10 cellular contexts compared by ENCODE assay signal in the genomic region with DNA sequence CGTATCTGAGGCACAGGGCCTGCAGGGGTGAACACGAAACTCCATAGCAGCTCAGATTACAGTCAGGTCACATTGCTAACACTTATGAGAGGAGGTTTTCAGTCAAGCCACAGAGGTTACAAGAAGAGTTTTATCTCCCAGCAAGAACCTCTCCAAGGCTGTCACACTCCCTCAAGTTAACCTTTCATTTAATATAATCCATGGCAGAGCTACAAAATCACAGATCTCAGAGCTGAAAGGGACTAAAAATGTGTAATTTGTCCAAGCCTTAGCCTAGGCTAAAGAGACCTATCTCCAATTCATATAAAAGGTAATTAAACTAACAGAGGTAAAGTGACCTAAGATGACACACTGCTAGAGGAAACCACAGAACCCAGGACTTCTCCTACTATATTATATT. TPM values are rescaled to one million over a fixed set of nuclear protein-coding genes. Genes with fewer than 3 reads are reported as not detected.
DNase-seq lines count a peak whose midpoint lies in the region; ATAC-seq, FAIRE-seq and TF ChIP-seq lines count a peak whose summit lies in the region.
"Had no signal": no experiment of that assay in that cellular context is flagged by ENCODE, and none has a peak within 500 bp of the region (broad histone marks: within the 10 kb centered on the region; RNA-seq: fewer than 3 reads in every experiment).

No MANE protein-coding gene starts in this region.

- no peak for TF ChIP-seq POLR2A in GM12878 (IDR thresholded peaks at IDR 0.05; ENCODE audit: low read depth, low read length)
- TF ChIP-seq POLR2A in gastrocnemius medialis (IDR thresholded peaks at IDR 0.05), result no peak

- no peak for DNase-seq in activated CD4-positive, alpha-beta T cell treated with anti-CD3 and anti-CD28 coated beads for 36 hours
- no peak for DNase-seq in activated CD4-positive, alpha-beta T cell treated with anti-CD3 and anti-CD28 coated beads, Interleukin-2, amount 10 ng/mL, durations not matched to agents 24 days and 14 days
- peak; percentile 2 for DNase-seq in NCI-H187 treated with DMSO at 0.1 percent for 48 hours (lab: John Stamatoyannopoulos, UW)
- peak; percentile 13 for DNase-seq in GM12878 (ENCODE audit: low read depth, low spot score)
- peak in 1 of 2 donors; percentile 24 for DNase-seq in gastrocnemius medialis
- DNase-seq in COR-L47 (lab: John Stamatoyannopoulos, UW), result no peak
- no peak for DNase-seq in NOMO-1 treated with dmso at 0.1 percent for 144 hours (lab: John Stamatoyannopoulos, UW; ENCODE audit: unreplicated experiment)
- DNase-seq: head of caudate nucleus had no signal

- H3K27ac ChIP-seq in GM12878 (ENCODE audit: control insufficient read depth, insufficient read depth) (no peak overlapping the region), gastrocnemius medialis (peak overlapping the region; percentile 13 to 48 (median 38))

- H3K4me3 ChIP-seq in GM12878 (no peak overlapping the region), gastrocnemius medialis (no peak overlapping the region)

- no peaks in the 10 kb centered on the region; a peak in 1 of 4 replicates for H3K36me3 ChIP-seq in GM12878 (ENCODE audit: control insufficient read depth in 2 of 2, insufficient read depth in 2 of 2, low read length in 1 of 2)
- H3K36me3 ChIP-seq in gastrocnemius medialis, result no peaks in the 10 kb centered on the region

- TF ChIP-seq RAD21 in GM12878 (IDR thresholded peaks at IDR 0.05; ENCODE audit: insufficient read depth, low read depth, low read length), result no peak

- no peaks in the 10 kb centered on the region for H4K20me1 ChIP-seq in GM12878 (ENCODE audit: control insufficient read depth, insufficient read depth)

- RAD21 ChIA-PET in GM12878 (lab: Charles Lee; ENCODE audit: unreplicated experiment), result interaction anchor here (0.7 to 7.3 kb wide), 14 partner anchors 8 to 320 kb away, joined by 3 to 115 read pairs (median 5); a partner anchor contains a TSS

- in situ Hi-C loops in GM12878 (cut with MboI), result no loop called here
- in situ Hi-C loops in gastrocnemius medialis (cut with MboI; ENCODE audit: low sequenced_read_pairs in 4 of 4), result no loop called here

- CTCF ChIA-PET in activated CD4-positive, alpha-beta T cell treated with anti-CD3 and anti-CD28 coated beads for 36 hours (lab: Charles Lee), result interaction anchor here (1.5 to 1.6 kb wide), 2 partner anchors 9 to 76 kb away, joined by 4 to 5 read pairs; no protein-coding TSS in a partner anchor
- CTCF ChIA-PET in GM12878 (lab: Yijun Ruan, JAX), result interaction anchor here (1.0 to 3.1 kb wide), 8 partner anchors 9 to 149 kb away, joined by 3 to 14 read pairs (median 8); no protein-coding TSS in a partner anchor

- H3K4me2 ChIP-seq in GM12878 (ENCODE audit: control insufficient read depth, insufficient read depth), result no peak overlapping the region

- H3K27me3 ChIP-seq in GM12878 (replicated peaks in 1 of 2; ENCODE audit: control insufficient read depth in 2 of 2, insufficient read depth in 2 of 2, low read length in 1 of 2) (no peaks in the 10 kb centered on the region), gastrocnemius medialis (no peaks in the 10 kb centered on the region)

- WGBS in GM12878 (ENCODE audit: insufficient coverage, insufficient replicate concordance, low lambda C conversion rate, missing lambda C conversion rate), result 92% methylated on average over 2 of the region's 2 CpGs

- BruUV-seq in GM12878 (replicated peaks; lab: Mats Ljungman, UMichigan), result no TSS peak

- H3K27ac Mint-ChIP-seq in activated CD4-positive, alpha-beta T cell treated with anti-CD3 and anti-CD28 coated beads for 36 hours, result no peak overlapping the region
- no peak overlapping the region for H3K27ac Mint-ChIP-seq in activated CD4-positive, alpha-beta T cell treated with anti-CD3 and anti-CD28 coated beads, Interleukin-2, amount 10 ng/mL, durations not matched to agents 24 days and 14 days

- POLR2A ChIA-PET in activated CD4-positive, alpha-beta T cell treated with anti-CD3 and anti-CD28 coated beads for 36 hours (lab: Charles Lee), result no interaction called here
- POLR2A ChIA-PET in GM12878 (lab: Charles Lee), result interaction anchor here (0.7 to 2.0 kb wide), 5 partner anchors 27 to 99 kb away, joined by 3 to 12 read pairs (median 4); a partner anchor contains a TSS

- H3K9ac ChIP-seq in GM12878 (ENCODE audit: control insufficient read depth, insufficient read depth, low read length), result no peak overlapping the region

- no peak; a peak in 1 of 4 replicates for TF ChIP-seq EP300 in GM12878 (IDR thresholded peaks at IDR 0.05; ENCODE audit: borderline replicate concordance in 1 of 2, control insufficient read depth in 1 of 2, low read depth in 2 of 2, low read length in 2 of 2)

- H3K4me1 ChIP-seq in GM12878 (ENCODE audit: control insufficient read depth, insufficient read depth, low read length) (0 out of 2 replicates have a peak, but pooled peaks cover 3% of the 10 kb centered on the region), gastrocnemius medialis (peaks cover 27 to 29% of the 10 kb centered on the region in 2 donors)

- no peaks in the 10 kb centered on the region for H3K27me3 Mint-ChIP-seq in activated CD4-positive, alpha-beta T cell treated with anti-CD3 and anti-CD28 coated beads for 36 hours
- H3K27me3 Mint-ChIP-seq in activated CD4-positive, alpha-beta T cell treated with anti-CD3 and anti-CD28 coated beads, Interleukin-2, amount 10 ng/mL, durations not matched to agents 24 days and 14 days, result no peaks in the 10 kb centered on the region

- H3K4me3 Mint-ChIP-seq in activated CD4-positive, alpha-beta T cell treated with anti-CD3 and anti-CD28 coated beads for 36 hours, result no peak overlapping the region
- no peak overlapping the region for H3K4me3 Mint-ChIP-seq in activated CD4-positive, alpha-beta T cell treated with anti-CD3 and anti-CD28 coated beads, Interleukin-2, amount 10 ng/mL, durations not matched to agents 24 days and 14 days

- no peak for FAIRE-seq in GM12878 (lab: Jason Lieb, UNC)

- intact Hi-C loops in activated CD4-positive, alpha-beta T cell treated with anti-CD3 and anti-CD28 coated beads for 36 hours (cut with DNase I, micrococcal nuclease), result loop anchor here in 1 of 2 experiments (5.0 kb wide), 1 partner anchor 34 kb away; no protein-coding TSS in a partner anchor
- intact Hi-C loops in activated CD4-positive, alpha-beta T cell treated with anti-CD3 and anti-CD28 coated beads, Interleukin-2, amount 10 ng/mL, durations not matched to agents 24 days and 14 days (cut with micrococcal nuclease), result loop anchor here (5.0 kb wide), 2 partner anchors 36 to 59 kb away; a partner anchor contains a TSS
- intact Hi-C loops in GM12878 (cut with micrococcal nuclease; ENCODE audit: unreplicated experiment), result no loop called here
- intact Hi-C loops in gastrocnemius medialis (cut with DNase I; ENCODE audit: low total_unique reads), result loop anchor here (10.0 kb wide), 1 partner anchor 57 kb away; a partner anchor contains a TSS

- SMC1A ChIA-PET in GM12878 (lab: Charles Lee; ENCODE audit: uncharacterized antibody, unreplicated experiment), result interaction anchor here (0.7 to 6.1 kb wide), 19 partner anchors 10 to 469 kb away, joined by 3 to 109 read pairs (median 4); a partner anchor contains a TSS

- TF ChIP-seq CTCF in GM12878 (IDR thresholded peaks at IDR 0.05 in 2 of 3, conservative IDR thresholded peaks at IDR 0.05 in 1 of 3; ENCODE audit: control insufficient read depth in 2 of 3, extremely low read depth in 1 of 3, insufficient read depth in 1 of 3, low read depth in 3 of 3, low read length in 3 of 3) (no peak), gastrocnemius medialis (IDR thresholded peaks at IDR 0.05 in 4 of 5, conservative IDR thresholded peaks at IDR 0.05 in 1 of 5) (no peak)

- H3K36me3 Mint-ChIP-seq in activated CD4-positive, alpha-beta T cell treated with anti-CD3 and anti-CD28 coated beads for 36 hours (ENCODE audit: low read depth), result no peaks in the 10 kb centered on the region
- no peaks in the 10 kb centered on the region for H3K36me3 Mint-ChIP-seq in activated CD4-positive, alpha-beta T cell treated with anti-CD3 and anti-CD28 coated beads, Interleukin-2, amount 10 ng/mL, durations not matched to agents 24 days and 14 days (ENCODE audit: low read depth)

- H3K79me2 ChIP-seq in GM12878 (ENCODE audit: control insufficient read depth, insufficient read depth, low read length), result no peaks in the 10 kb centered on the region

- no peak overlapping the region for H2AFZ ChIP-seq in GM12878 (ENCODE audit: control insufficient read depth, low read depth, low read length)

- H3K4me1 Mint-ChIP-seq in activated CD4-positive, alpha-beta T cell treated with anti-CD3 and anti-CD28 coated beads for 36 hours, result peaks cover 18% of the 10 kb centered on the region
- peaks cover 14% of the 10 kb centered on the region for H3K4me1 Mint-ChIP-seq in activated CD4-positive, alpha-beta T cell treated with anti-CD3 and anti-CD28 coated beads, Interleukin-2, amount 10 ng/mL, durations not matched to agents 24 days and 14 days

- ATAC-seq in activated CD4-positive, alpha-beta T cell treated with anti-CD3 and anti-CD28 coated beads for 36 hours, result peak; percentile 24
- ATAC-seq in GM12878 (peak; percentile 87), gastrocnemius medialis (peak; percentile 93 to 96), HG03521 (IDR thresholded peaks at IDR 0.05; ENCODE audit: unreplicated experiment) (no peak)

- no peaks in the 10 kb centered on the region for H3K9me3 ChIP-seq in GM12878 (replicated peaks; ENCODE audit: control insufficient read depth, insufficient read depth, low read length)
- no peaks in the 10 kb centered on the region for H3K9me3 ChIP-seq in gastrocnemius medialis

- H3K9me3 Mint-ChIP-seq in activated CD4-positive, alpha-beta T cell treated with anti-CD3 and anti-CD28 coated beads for 36 hours (ENCODE audit: low read depth), result no peaks in the 10 kb centered on the region
- no peaks in the 10 kb centered on the region for H3K9me3 Mint-ChIP-seq in activated CD4-positive, alpha-beta T cell treated with anti-CD3 and anti-CD28 coated beads, Interleukin-2, amount 10 ng/mL, durations not matched to agents 24 days and 14 days

RNA-seq across cellular contexts. Expression of a gene that starts 57.2 kb away (rescaled TPM):
- total RNA-seq in activated CD4-positive, alpha-beta T cell treated with anti-CD3 and anti-CD28 coated beads for 36 hours, result not detected
- total RNA-seq in activated CD4-positive, alpha-beta T cell treated with anti-CD3 and anti-CD28 coated beads, Interleukin-2, amount 10 ng/mL, durations not matched to agents 24 days and 14 days, result not detected in 2 replicates
- not detected in 2 replicates for total RNA-seq in GM12878 (2013; cell fraction: nucleolus; rRNA removed)
- total RNA-seq in GM12878 (2014; rRNA removed) (0.11 TPM in 1 of 2 replicates, not detected in the other), GM12878 (2014; rRNA removed; fragmentation: Illumina TruSeq; extraction: Trizol) (not detected in 2 replicates), GM12878 (2021) (not detected in 2 replicates), gastrocnemius medialis (not detected)
- polyA plus RNA-seq in GM12878 (2011; ENCODE audit: low read depth), result 0.20 TPM
- polyA plus RNA-seq in GM12878 (2011; rRNA removed) (not detected in 2 replicates), GM12878 (2014; fragmentation: Illumina TruSeq; extraction: Trizol) (not detected in 2 replicates), GM12878 (2014; fragmentation: Nextera tagmentation; extraction: Ambion mirVana) (under 1 TPM; 0.11 to 0.15 TPM), GM12878 (2014; rRNA removed) (not detected in 2 replicates), GM12878 (2016; fragmentation: Nextera tagmentation; extraction: Ambion mirVana) (under 1 TPM in 1 of 2 experiments, not detected in 1; 0.26 TPM)
- polyA plus RNA-seq in GM12878 (2011; cell fraction: cytosol; rRNA removed), result not detected in 2 replicates
- polyA plus RNA-seq in GM12878 (2011; cell fraction: nucleus; rRNA removed), result not detected in 2 replicates
- 0.31 and 0.70 TPM in 2 replicates for polyA plus RNA-seq in GM12878 (2012)
- not detected in 2 replicates for polyA minus RNA-seq in GM12878 (2011; rRNA and poly(A)+ RNA removed)
- not detected in 2 replicates for polyA minus RNA-seq in GM12878 (2011; cell fraction: cytosol; rRNA and poly(A)+ RNA removed)
- polyA minus RNA-seq in GM12878 (2011; cell fraction: nucleus; rRNA and poly(A)+ RNA removed), result not detected in 2 replicates
- total RNA-seq: activated CD8-positive, alpha-beta memory T cell treated with anti-CD3 and anti-CD28 coated beads for 36 hours had no signal

Comparison
In these comparisons a context has a peak if more than half of its experiments do, and no peak if none do; other contexts are left out.
1. DNase-seq: peak in NCI-H187 treated with DMSO at 0.1 percent for 48 hours (single experiment) and GM12878 (single experiment); none in activated CD4-positive, alpha-beta T cell treated with anti-CD3 and anti-CD28 coated beads for 36 hours (single experiment), activated CD4-positive, alpha-beta T cell treated with anti-CD3 and anti-CD28 coated beads, Interleukin-2, amount 10 ng/mL, durations not matched to agents 24 days and 14 days (single experiment), COR-L47 (single experiment) and NOMO-1 treated with dmso at 0.1 percent for 144 hours (single experiment).